ENCODE assay signal across 24 cellular contexts in the genomic region with DNA sequence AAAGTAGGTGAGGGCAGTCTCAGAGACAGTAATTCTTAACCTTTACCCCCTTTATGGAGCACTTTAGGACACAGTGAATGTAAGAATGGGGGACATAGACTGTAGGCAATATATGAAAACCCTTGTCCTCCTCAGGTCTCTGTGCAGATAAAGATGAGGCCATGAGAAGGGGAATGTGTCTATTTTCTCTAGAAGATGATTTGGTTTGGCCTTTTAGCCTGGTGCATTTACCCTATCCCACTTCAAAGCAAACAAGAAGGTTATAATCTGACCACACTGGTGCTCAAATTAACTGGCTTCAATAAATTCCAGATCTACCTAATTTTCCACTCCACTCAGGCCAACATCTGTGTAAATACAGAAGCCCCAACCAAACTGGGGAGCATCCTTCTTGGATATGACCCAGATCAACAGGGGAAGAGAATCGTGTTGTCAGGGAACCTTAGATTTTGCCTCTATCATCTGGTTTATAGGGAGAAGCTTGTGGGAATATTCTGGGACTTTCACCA. TPM values are rescaled to one million over a fixed set of nuclear protein-coding genes. Genes with fewer than 3 reads are reported as not detected.
DNase-seq lines count a peak whose midpoint lies in the region; ATAC-seq and TF ChIP-seq lines count a peak whose summit lies in the region.
"Had no signal": no experiment of that assay in that cellular context is flagged by ENCODE, and none has a peak within 500 bp of the region (broad histone marks: within the 10 kb centered on the region; RNA-seq: fewer than 3 reads in every experiment).

No MANE protein-coding gene starts in this region.

- peaks cover 46% of the 10 kb centered on the region for H3K4me1 Mint-ChIP-seq in activated CD4-positive, alpha-beta T cell treated with anti-CD3 and anti-CD28 coated beads, Interleukin-2, amount 10 ng/mL, durations not matched to agents 24 days and 14 days
- H3K4me1 Mint-ChIP-seq in IgD-negative memory B cell, result peaks cover 60 to 73% (median 68%) of the 10 kb centered on the region in 3 donors
- H3K4me1 Mint-ChIP-seq in activated naive CD8-positive, alpha-beta T cell (ENCODE audit: low read depth), result peaks cover 89% of the 10 kb centered on the region

- ATAC-seq in GM19397 (IDR thresholded peaks at IDR 0.05; ENCODE audit: unreplicated experiment), result no peak
- ATAC-seq: A549, foreskin keratinocyte, pancreas, right cardiac atrium had no signal

- no peaks in the 10 kb centered on the region for H3K9me3 Mint-ChIP-seq in activated CD4-positive, alpha-beta T cell treated with anti-CD3 and anti-CD28 coated beads, Interleukin-2, amount 10 ng/mL, durations not matched to agents 24 days and 14 days
- H3K9me3 Mint-ChIP-seq in IgD-negative memory B cell, result no peaks in the 10 kb centered on the region
- no peaks in the 10 kb centered on the region for H3K9me3 Mint-ChIP-seq in activated naive CD8-positive, alpha-beta T cell (ENCODE audit: low read depth)

- H3K27me3 ChIP-seq in neutrophil, result no peaks in the 10 kb centered on the region
- H3K27me3 ChIP-seq: hepatocyte, pancreas, suprapubic skin had no signal

- H3K4me3 ChIP-seq in neutrophil (ENCODE audit: low read depth in 1 of 2, low read length in 1 of 2), result no peak overlapping the region
- H3K4me3 ChIP-seq: A549, dorsolateral prefrontal cortex, hepatocyte, pancreas, suprapubic skin had no signal

- no peaks in the 10 kb centered on the region for H3K9me3 ChIP-seq in neutrophil
- H3K9me3 ChIP-seq: A549, pancreas, suprapubic skin had no signal

- TF ChIP-seq CTCF in neutrophil (IDR thresholded peaks at IDR 0.05), result no peak

- peak overlapping the region; percentile 66 for H3K27ac Mint-ChIP-seq in activated CD4-positive, alpha-beta T cell treated with anti-CD3 and anti-CD28 coated beads, Interleukin-2, amount 10 ng/mL, durations not matched to agents 24 days and 14 days
- peak overlapping the region; percentile 75 to 94 (median 88) for H3K27ac Mint-ChIP-seq in IgD-negative memory B cell
- H3K27ac Mint-ChIP-seq in activated naive CD8-positive, alpha-beta T cell, result peak overlapping the region; percentile 97

- intact Hi-C loops in activated CD4-positive, alpha-beta T cell treated with anti-CD3 and anti-CD28 coated beads, Interleukin-2, amount 10 ng/mL, durations not matched to agents 24 days and 14 days (cut with micrococcal nuclease), result no loop called here

- DNase-seq in activated CD4-positive, alpha-beta T cell treated with anti-CD3 and anti-CD28 coated beads, Interleukin-2, amount 10 ng/mL, durations not matched to agents 24 days and 14 days, result no peak
- DNase-seq in activated CD4-positive, alpha-beta T cell treated with anti-CD3 and anti-CD28 coated beads, Interleukin-2, amount 50 U/mL, for 1 hour, result no peak
- no peak for DNase-seq in NCI-H69 (lab: John Stamatoyannopoulos, UW)
- DNase-seq in DMS 273 (lab: John Stamatoyannopoulos, UW; ENCODE audit: unreplicated experiment), result no peak
- DNase-seq: activated CD4-positive, alpha-beta T cell treated with anti-CD3 and anti-CD28 coated beads, Interleukin-2, amount 50 U/mL, for 4 hours; aorta; C1 segment of cervical spinal cord; caudate nucleus; DMS153; dorsolateral prefrontal cortex; foreskin keratinocyte; GDM1; mammary epithelial cell; NCI-H2107; pancreas; right cardiac atrium; stimulated activated CD4-positive, alpha-beta T cell treated with anti-CD3 and anti-CD28 coated beads, Interleukin-12 subunit alpha, Interleukin-12 subunit beta, amount 100 ng/mL, for 4 hours had no signal

- H3K4me1 ChIP-seq in neutrophil (ENCODE audit: control insufficient read depth in 1 of 2, insufficient read depth in 1 of 2, low read depth in 1 of 2, low read length in 1 of 2), result peaks cover 21 to 29% of the 10 kb centered on the region in 2 experiments
- H3K4me1 ChIP-seq: A549, foreskin keratinocyte, pancreas, suprapubic skin had no signal

- peaks cover 45% of the 10 kb centered on the region for H3K36me3 Mint-ChIP-seq in activated CD4-positive, alpha-beta T cell treated with anti-CD3 and anti-CD28 coated beads, Interleukin-2, amount 10 ng/mL, durations not matched to agents 24 days and 14 days (ENCODE audit: low read depth)
- peaks cover 3% of the 10 kb centered on the region for H3K36me3 Mint-ChIP-seq in IgD-negative memory B cell
- H3K36me3 Mint-ChIP-seq in activated naive CD8-positive, alpha-beta T cell, result peaks cover 14% of the 10 kb centered on the region

- no peak overlapping the region for H3K4me3 Mint-ChIP-seq in activated CD4-positive, alpha-beta T cell treated with anti-CD3 and anti-CD28 coated beads, Interleukin-2, amount 10 ng/mL, durations not matched to agents 24 days and 14 days
- peak overlapping the region in 3 of 4 donors; percentile 6 to 76 (median 61) for H3K4me3 Mint-ChIP-seq in IgD-negative memory B cell
- H3K4me3 Mint-ChIP-seq in activated naive CD8-positive, alpha-beta T cell, result peak overlapping the region; percentile 27

- H3K27me3 Mint-ChIP-seq in activated CD4-positive, alpha-beta T cell treated with anti-CD3 and anti-CD28 coated beads, Interleukin-2, amount 10 ng/mL, durations not matched to agents 24 days and 14 days, result no peaks in the 10 kb centered on the region
- H3K27me3 Mint-ChIP-seq in IgD-negative memory B cell, result no peaks in the 10 kb centered on the region
- H3K27me3 Mint-ChIP-seq in activated naive CD8-positive, alpha-beta T cell, result no peaks in the 10 kb centered on the region

- H3K27ac ChIP-seq in neutrophil, result peak overlapping the region; percentile 28
- H3K27ac ChIP-seq: A549, foreskin keratinocyte, hepatocyte, pancreas, suprapubic skin had no signal

- peaks cover 82% of the 10 kb centered on the region for H3K36me3 ChIP-seq in neutrophil
- H3K36me3 ChIP-seq: pancreas, suprapubic skin had no signal

RNA-seq across cellular contexts. Expression of a gene that starts 42.4 kb away (rescaled TPM):
- total RNA-seq in activated CD4-positive, alpha-beta T cell treated with anti-CD3 and anti-CD28 coated beads, Interleukin-2, amount 10 ng/mL, durations not matched to agents 24 days and 14 days, result 25.3 and 26.5 TPM in 2 replicates
- 561 TPM for polyA plus RNA-seq in IgD-negative memory B cell
- polyA plus RNA-seq: foreskin keratinocyte had no signal
